ENCODE assay signal across 20 cellular contexts in genomic region chrX:151710457-151710856, GRCh38. TPM values are rescaled to one million over a fixed set of nuclear protein-coding genes. Genes with fewer than 3 reads are reported as not detected.
DNase-seq lines count a peak whose midpoint lies in the region; ATAC-seq and TF ChIP-seq lines count a peak whose summit lies in the region.
"Had no signal": no experiment of that assay in that cellular context is flagged by ENCODE, and none has a peak within 500 bp of the region (broad histone marks: within the 10 kb centered on the region; RNA-seq: fewer than 3 reads in every experiment).

No MANE protein-coding gene starts in this region.

- TF ChIP-seq CTCF in AG10803 (conservative IDR thresholded peaks at IDR 0.05; ENCODE audit: low read length): no peak

- no peak overlapping the region for H3K4me3 ChIP-seq in AG10803 (ENCODE audit: low read length)
- no peak overlapping the region for H3K4me3 ChIP-seq in GM23248
- no peak overlapping the region for H3K4me3 ChIP-seq in HAP-1
- H3K4me3 ChIP-seq: GM12878 had no signal

- no peak overlapping the region for H2AFZ ChIP-seq in GM23248

- no peak overlapping the region for H3K4me2 ChIP-seq in GM23248 (ENCODE audit: unreplicated experiment)

- peak; percentile 12 for DNase-seq in AG10803 (ENCODE audit: low read depth)
- peak; percentile 35 for DNase-seq in AG20443 (ENCODE audit: low spot score)
- peak; percentile 44 for DNase-seq in GM23248
- DNase-seq in fibroblast of peridontal ligament (ENCODE audit: extremely low read depth): peak; percentile 23
- DNase-seq in NCI-H1436 treated with DMSO at 0.1 percent for 48 hours (lab: John Stamatoyannopoulos, UW): no peak
- DNase-seq in HAP-1 (ENCODE audit: low spot score in 2 of 2): no peak
- DNase-seq: AML-193; BE2C; CD4-positive, alpha-beta T cell; CD8-positive, alpha-beta memory T cell; DMS 273 treated with DMSO at 0.1 percent for 48 hours; EL; GDM1; GOT3; HCEC 1CT had no signal

- no peaks in the 10 kb centered on the region for H4K20me1 ChIP-seq in GM23248 (ENCODE audit: insufficient read depth)

- no peak overlapping the region for H3K27ac ChIP-seq in GM23248
- H3K27ac ChIP-seq: C4-2B had no signal

- ATAC-seq in GM21717 (IDR thresholded peaks at IDR 0.05; ENCODE audit: unreplicated experiment): no peak
- ATAC-seq: GM12878 had no signal

- H3K9me3 ChIP-seq in GM23248 (ENCODE audit: low read depth) (no peaks in the 10 kb centered on the region), HAP-1 (no peaks in the 10 kb centered on the region)
- H3K9me3 ChIP-seq: BE2C had no signal

- no peaks in the 10 kb centered on the region for H3K4me1 ChIP-seq in GM23248 (ENCODE audit: insufficient read depth)
- no peaks in the 10 kb centered on the region for H3K4me1 ChIP-seq in HAP-1
- H3K4me1 ChIP-seq: BE2C had no signal

- H3K36me3 ChIP-seq in GM23248 (ENCODE audit: low read depth) (no peaks in the 10 kb centered on the region), HAP-1 (replicated peaks) (no peaks in the 10 kb centered on the region)
- H3K36me3 ChIP-seq: BE2C had no signal

- H3F3A ChIP-seq in GM23248 (ENCODE audit: insufficient read depth): no peaks in the 10 kb centered on the region

- no peaks in the 10 kb centered on the region for H3K27me3 ChIP-seq in GM23248 (replicated peaks; ENCODE audit: insufficient read depth)
- no peaks in the 10 kb centered on the region for H3K27me3 ChIP-seq in HAP-1 (ENCODE audit: low read depth)
- H3K27me3 ChIP-seq: BE2C had no signal

- H3K79me2 ChIP-seq in GM23248 (ENCODE audit: insufficient read depth): no peaks in the 10 kb centered on the region

- no peaks in the 10 kb centered on the region for H3K9me2 ChIP-seq in GM23248 (ENCODE audit: insufficient read depth)

- in situ Hi-C loops in GM23248 (cut with MboI): no loop called here
- in situ Hi-C loops in HAP-1 (cut with MboI; ENCODE audit: low sequenced_read_pairs): no loop called here

- 6 to 8% methylated on average over 2 of the region's 2 CpGs for WGBS in GM23248 (ENCODE audit: low coverage in 1 of 2, low lambda C conversion rate in 2 of 2, missing lambda C conversion rate in 2 of 2), 2 experiments

- no peak overlapping the region for H3K9ac ChIP-seq in GM23248

RNA-seq across cellular contexts. Expression of gene FATE1, which starts 5.4 kb away (rescaled TPM):
- not detected in 2 replicates for total RNA-seq in GM23248 (2014; rRNA removed; shearing (Covaris generic))
- polyA plus RNA-seq in GM23248 (2016; fragmentation: Nextera tagmentation; extraction: Ambion mirVana): not detected in 2 replicates
- total RNA-seq: A172; CD4-positive, alpha-beta T cell; CD8-positive, alpha-beta memory T cell; GM12878 had no signal
- polyA plus RNA-seq: CD8-positive, alpha-beta memory T cell had no signal

RNA-seq across cellular contexts. Expression of gene PRRG3, which starts 15.2 kb away (rescaled TPM):
- not detected in 2 replicates for total RNA-seq in GM23248 (2014; rRNA removed; shearing (Covaris generic))
- polyA plus RNA-seq in GM23248 (2016; fragmentation: Nextera tagmentation; extraction: Ambion mirVana): 0.14 and 0.21 TPM in 2 replicates
- total RNA-seq: A172; A673; CD4-positive, alpha-beta T cell; CD8-positive, alpha-beta memory T cell; GM12878 had no signal
- polyA plus RNA-seq: CD8-positive, alpha-beta memory T cell had no signal

RNA-seq across cellular contexts. Expression of gene CNGA2, which starts 24.1 kb away (rescaled TPM):
- total RNA-seq in GM23248 (2014; rRNA removed; shearing (Covaris generic)): not detected in 2 replicates
- polyA plus RNA-seq in GM23248 (2016; fragmentation: Nextera tagmentation; extraction: Ambion mirVana): not detected in 2 replicates
- total RNA-seq: A172; A673; CD4-positive, alpha-beta T cell; CD8-positive, alpha-beta memory T cell; GM12878 had no signal
- polyA plus RNA-seq: CD8-positive, alpha-beta memory T cell; GM12878 had no signal

Comparison
In these comparisons a context has a peak if more than half of its experiments do, and no peak if none do; other contexts are left out.
1. DNase-seq: peak in AG10803 (single experiment), AG20443 (single experiment), GM23248 (single experiment) and fibroblast of peridontal ligament (single experiment); none in NCI-H1436 treated with DMSO at 0.1 percent for 48 hours (single experiment) and HAP-1 (0 of 2).